Comparison of ENCODE assay signal across 9 cellular contexts in the genomic region with DNA sequence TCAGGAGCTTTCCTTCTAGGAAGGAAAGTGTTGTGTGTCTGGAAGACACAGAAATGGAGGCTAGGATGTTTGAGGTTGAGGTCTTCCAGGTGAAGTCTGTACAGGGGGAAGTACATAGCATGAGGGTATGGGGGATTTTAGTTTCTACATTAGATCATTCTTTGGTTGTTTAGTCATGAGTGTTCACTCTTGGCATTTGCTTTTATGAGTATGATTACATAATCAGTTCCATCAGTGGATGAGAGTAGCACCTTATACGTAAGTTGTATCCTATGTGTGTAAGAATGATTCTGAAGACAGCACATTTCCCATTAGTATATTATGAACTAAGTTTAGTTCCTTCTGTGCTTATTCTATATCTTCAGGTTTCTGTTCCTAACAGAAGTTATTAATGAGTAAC. TPM values are rescaled to one million over a fixed set of nuclear protein-coding genes. Genes with fewer than 3 reads are reported as not detected.
DNase-seq lines count a peak whose midpoint lies in the region; ATAC-seq, FAIRE-seq and TF ChIP-seq lines count a peak whose summit lies in the region.
"Had no signal": no experiment of that assay in that cellular context is flagged by ENCODE, and none has a peak within 500 bp of the region (broad histone marks: within the 10 kb centered on the region; RNA-seq: fewer than 3 reads in every experiment).

No MANE protein-coding gene starts in this region.

- peaks cover 13% of the 10 kb centered on the region for H3K27me3 Mint-ChIP-seq in activated T-cell treated with anti-CD3 and anti-CD28 coated beads, Interleukin-2, amount 50 U/mL, for 72 hours (ENCODE audit: low read depth)

- no peak for DNase-seq in activated T-cell treated with anti-CD3 and anti-CD28 coated beads, Interleukin-2, amount 50 U/mL, for 72 hours
- no peak for DNase-seq in activated T-cell treated with anti-CD3 and anti-CD28 coated beads, Interleukin-2, amount 50 U/mL, for 1 hour
- no peak for DNase-seq in RWPE2 (ENCODE audit: low spot score)
- DNase-seq in fibroblast of the aortic adventitia (ENCODE audit: low read depth) = no peak
- no peak for DNase-seq in nucleus accumbens (lab: John Stamatoyannopoulos, UW)
- DNase-seq in RCC 7860 (ENCODE audit: low spot score) = no peak
- DNase-seq: left ventricle myocardium superior had no signal

- FAIRE-seq in RCC 7860 (lab: Jason Lieb, UNC) = no peak

- peaks cover 6 to 7% of the 10 kb centered on the region in 2 donors for H3K9me3 Mint-ChIP-seq in activated T-cell treated with anti-CD3 and anti-CD28 coated beads, Interleukin-2, amount 50 U/mL, for 72 hours

- H3K4me3 ChIP-seq in RWPE2 (ENCODE audit: severe bottlenecking) (peak overlapping the region; percentile 59), fibroblast of the aortic adventitia (ENCODE audit: low read depth, low read length) (peak overlapping the region; percentile 75), subcutaneous abdominal adipose tissue (ENCODE audit: low read depth in 1 of 5, low read length in 5 of 5) (peak overlapping the region; percentile 65 to 86 (median 77))

- peaks cover 11 to 25% of the 10 kb centered on the region in 2 donors for H3K36me3 Mint-ChIP-seq in activated T-cell treated with anti-CD3 and anti-CD28 coated beads, Interleukin-2, amount 50 U/mL, for 72 hours (ENCODE audit: insufficient read depth in 2 of 2)

- H3K9me3 ChIP-seq in RWPE2 (ENCODE audit: severe bottlenecking) (peaks cover 9% of the 10 kb centered on the region), subcutaneous abdominal adipose tissue (ENCODE audit: control insufficient read depth in 5 of 5, low read length in 5 of 5) (peaks cover 0 to 7% (median 2%) of the 10 kb centered on the region in 5 donors)

- peak overlapping the region; percentile 85 for H3K27ac Mint-ChIP-seq in activated T-cell treated with anti-CD3 and anti-CD28 coated beads, Interleukin-2, amount 50 U/mL, for 72 hours

- TF ChIP-seq CTCF in RWPE2 (IDR thresholded peaks at IDR 0.05; ENCODE audit: poor library complexity, severe bottlenecking) (no peak), fibroblast of the aortic adventitia (IDR thresholded peaks at IDR 0.05; ENCODE audit: insufficient read depth, low read length) (no peak)

- peak; percentile 21 to 23 for ATAC-seq in activated T-cell treated with anti-CD3 and anti-CD28 coated beads, Interleukin-2, amount 50 U/mL, for 72 hours (replicated peaks in 1 of 2)
- ATAC-seq in RWPE2 (ENCODE audit: low read depth) = no peak
- no peak for ATAC-seq in GM18502 (IDR thresholded peaks at IDR 0.05; ENCODE audit: poor library complexity, unreplicated experiment)
- ATAC-seq: left ventricle myocardium superior had no signal

- H3K27me3 ChIP-seq in RWPE2 (ENCODE audit: insufficient read depth, poor library complexity, severe bottlenecking) = no peaks in the 10 kb centered on the region
- no peaks in the 10 kb centered on the region for H3K27me3 ChIP-seq in subcutaneous abdominal adipose tissue (ENCODE audit: control insufficient read depth in 5 of 5, insufficient read depth in 4 of 5, low read length in 5 of 5)

- H3K4me1 ChIP-seq in RWPE2 (ENCODE audit: insufficient read depth, poor library complexity, severe bottlenecking) (peaks cover 5% of the 10 kb centered on the region), subcutaneous abdominal adipose tissue (ENCODE audit: control insufficient read depth in 5 of 5, insufficient read depth in 5 of 5, low read length in 5 of 5) (peaks cover 2 to 32% (median 20%) of the 10 kb centered on the region in 5 donors)

- H3K4me3 Mint-ChIP-seq in activated T-cell treated with anti-CD3 and anti-CD28 coated beads, Interleukin-2, amount 50 U/mL, for 72 hours = peak overlapping the region; percentile 86 to 92

- no peak overlapping the region for H3K9ac ChIP-seq in subcutaneous abdominal adipose tissue (ENCODE audit: low read length in 5 of 5)

- H3K4me1 Mint-ChIP-seq in activated T-cell treated with anti-CD3 and anti-CD28 coated beads, Interleukin-2, amount 50 U/mL, for 72 hours (ENCODE audit: low read depth) = peaks cover 70% of the 10 kb centered on the region

- H3K27ac ChIP-seq in RWPE2 (ENCODE audit: poor library complexity, severe bottlenecking) (peak overlapping the region; percentile 69), subcutaneous abdominal adipose tissue (ENCODE audit: low read depth, low read length) (no peak overlapping the region)

- H3K36me3 ChIP-seq in RWPE2 (ENCODE audit: low read depth) (no peaks in the 10 kb centered on the region), subcutaneous abdominal adipose tissue (ENCODE audit: control insufficient read depth in 5 of 5, insufficient read depth in 5 of 5, low read length in 5 of 5) (no peaks in the 10 kb centered on the region)

RNA-seq across cellular contexts. Expression of a gene that starts 1.9 kb away (rescaled TPM):
- total RNA-seq in activated T-cell treated with anti-CD3 and anti-CD28 coated beads, Interleukin-2, amount 50 U/mL, for 72 hours = 10 to 100 TPM; 39.2 to 40.8 TPM
- total RNA-seq in fibroblast of the aortic adventitia (ENCODE audit: low replicate concordance) = 25.8 and 48.4 TPM in 2 replicates

Comparison
In these comparisons a context has a peak if more than half of its experiments do, and no peak if none do; other contexts are left out.
1. ATAC-seq: peak in activated T-cell treated with anti-CD3 and anti-CD28 coated beads, Interleukin-2, amount 50 U/mL, for 72 hours (2 of 2); none in RWPE2 (single experiment) and GM18502 (single experiment).
2. Peak in every context shown above with its lines, with median percentiles within 50 percentile points of each other: H3K4me3 ChIP-seq.